ENCODE assay signal across 12 cellular contexts in the genomic region with DNA sequence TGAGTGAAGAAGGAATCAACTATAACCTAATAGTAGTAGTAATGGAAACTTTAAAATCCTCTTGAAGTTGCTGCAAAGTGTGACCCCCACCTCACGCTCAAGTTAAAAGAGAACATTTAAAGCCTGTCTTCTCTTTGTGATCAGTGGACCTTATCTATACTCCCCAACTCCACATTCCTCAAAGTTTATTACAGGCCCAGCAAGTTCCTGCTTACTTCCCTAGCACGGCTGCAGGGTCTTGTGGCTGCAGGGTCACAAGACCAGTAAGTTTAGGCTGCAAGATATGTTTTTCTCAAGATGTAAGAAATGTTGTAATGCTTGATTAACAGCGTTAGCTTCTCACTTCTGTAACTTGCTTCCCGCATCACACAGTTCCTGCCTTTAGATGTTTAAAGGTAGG.
"Had no signal": no experiment of that assay in that cellular context is flagged by ENCODE, and none has a peak within 500 bp of the region (broad histone marks: within the 10 kb centered on the region; RNA-seq: fewer than 3 reads in every experiment).

No MANE protein-coding gene starts in this region.

- H3K4me1 ChIP-seq: tibial artery had no signal

- H3K9me3 ChIP-seq: tibial artery had no signal

- H3K27ac Mint-ChIP-seq: naive thymus-derived CD4-positive, alpha-beta T cell; T-helper 1 cell treated with Interleukin-12 subunit alpha and Interleukin-12 subunit beta and Interleukin-4 antibody, amounts not matched to agents 30 μg/mL and 1 μg/mL, for 36 hours had no signal

- H3K27me3 Mint-ChIP-seq: activated CD4-positive, alpha-beta memory T cell treated with anti-CD3 and anti-CD28 coated beads, Interleukin-2, amount 10 ng/mL, durations not matched to agents 7 days and 5 days; naive thymus-derived CD4-positive, alpha-beta T cell had no signal

- ATAC-seq: naive thymus-derived CD4-positive, alpha-beta T cell; SK-N-SH treated with all-trans-retinoic acid at 6 μM for 48 hours had no signal

- H3K27me3 ChIP-seq: hepatocyte, tibial artery had no signal

- H3K4me3 Mint-ChIP-seq: activated CD4-positive, alpha-beta memory T cell treated with anti-CD3 and anti-CD28 coated beads, Interleukin-2, amount 10 ng/mL, durations not matched to agents 7 days and 5 days; naive thymus-derived CD4-positive, alpha-beta T cell; T-helper 1 cell treated with Interleukin-12 subunit alpha and Interleukin-12 subunit beta and Interleukin-4 antibody, amounts not matched to agents 30 μg/mL and 1 μg/mL, for 36 hours had no signal

- H3K27ac ChIP-seq: epithelial cell of prostate, hepatocyte, skin epidermis, tibial artery had no signal

- DNase-seq: activated CD4-positive, alpha-beta memory T cell treated with anti-CD3 and anti-CD28 coated beads, Interleukin-2, amount 10 ng/mL, durations not matched to agents 7 days and 5 days; activated naive CD4-positive, alpha-beta T cell; cortex of kidney; effector memory CD4-positive, alpha-beta T cell; naive thymus-derived CD4-positive, alpha-beta T cell; stimulated activated CD4-positive, alpha-beta T cell treated with anti-CD3 and anti-CD28 coated beads, Interleukin-4, amount 100 ng/mL, for 4 hours; tibial artery had no signal

- H3K4me3 ChIP-seq: hepatocyte, skin epidermis, tibial artery had no signal

- H3K9me3 Mint-ChIP-seq: activated CD4-positive, alpha-beta memory T cell treated with anti-CD3 and anti-CD28 coated beads, Interleukin-2, amount 10 ng/mL, durations not matched to agents 7 days and 5 days; naive thymus-derived CD4-positive, alpha-beta T cell; T-helper 1 cell treated with Interleukin-12 subunit alpha and Interleukin-12 subunit beta and Interleukin-4 antibody, amounts not matched to agents 30 μg/mL and 1 μg/mL, for 36 hours had no signal
